ENCODE assay signal across 15 cellular contexts in the genomic region with DNA sequence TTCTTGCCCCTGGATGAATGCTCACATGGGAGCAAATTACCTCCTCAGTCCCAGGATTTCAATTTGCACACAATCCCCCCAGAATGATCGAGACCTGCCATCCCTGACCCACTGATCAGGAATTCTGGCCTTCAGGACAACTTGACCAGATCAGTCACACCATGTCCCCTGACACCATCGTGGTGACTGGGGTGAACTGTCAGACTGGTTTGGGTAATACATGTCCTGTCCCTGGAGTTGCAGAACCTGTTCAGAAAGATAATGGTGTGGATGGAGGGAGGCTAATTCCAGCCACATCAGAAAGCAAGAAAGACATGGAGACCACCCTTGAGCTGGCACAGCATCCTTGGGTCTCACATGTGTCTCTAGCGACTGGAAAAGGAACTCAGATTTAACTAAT. TPM values are rescaled to one million over a fixed set of nuclear protein-coding genes. Genes with fewer than 3 reads are reported as not detected.
DNase-seq lines count a peak whose midpoint lies in the region; ATAC-seq, FAIRE-seq and TF ChIP-seq lines count a peak whose summit lies in the region.
"Had no signal": no experiment of that assay in that cellular context is flagged by ENCODE, and none has a peak within 500 bp of the region (broad histone marks: within the 10 kb centered on the region; RNA-seq: fewer than 3 reads in every experiment).

No MANE protein-coding gene starts in this region.

- H4K8ac ChIP-seq in neuronal stem cell (ENCODE audit: low read depth, low read length), result no peak overlapping the region

- no peaks in the 10 kb centered on the region for H3K27me3 ChIP-seq in Karpas-422 (ENCODE audit: low read length)
- peaks cover 14 to 40% of the 10 kb centered on the region in 2 experiments; a peak in 4 of 5 replicates for H3K27me3 ChIP-seq in K562 (ENCODE audit: control insufficient read depth in 2 of 2, insufficient read depth in 2 of 2, low read length in 2 of 2)
- H3K27me3 ChIP-seq in neuronal stem cell (ENCODE audit: control insufficient read depth in 3 of 3, insufficient read depth in 3 of 3, low read depth in 1 of 3, low read length in 3 of 3), result peaks cover 0 to 13% (median 0%) of the 10 kb centered on the region in 3 experiments

- no peak overlapping the region for H3K4ac ChIP-seq in neuronal stem cell (ENCODE audit: low read length)

- TF ChIP-seq POLR2A in K562 (conservative IDR thresholded peaks at IDR 0.05), result no peak

- WGBS in K562 (ENCODE audit: insufficient coverage, low coverage, missing lambda C conversion rate), result 3% methylated on average over 3 of the region's 3 CpGs
- no CpG with 5 or more reads among the region's 3 CpGs for WGBS in neuronal stem cell (ENCODE audit: extremely low coverage in 2 of 2, insufficient read length in 2 of 2, insufficient replicate concordance in 1 of 2), 2 donors

- H2BK15ac ChIP-seq in neuronal stem cell (ENCODE audit: low read length), result no peak overlapping the region

- FAIRE-seq in K562 (lab: Jason Lieb, UNC), result no peak
- FAIRE-seq: A549, D721Med had no signal

- H3K4me3 ChIP-seq in Karpas-422 (ENCODE audit: low read length), result no peak overlapping the region
- no peak overlapping the region for H3K4me3 ChIP-seq in K562
- H3K4me3 ChIP-seq in neuronal stem cell (ENCODE audit: low read length in 2 of 2), result no peak overlapping the region
- H3K4me3 ChIP-seq: A549, GM23248 had no signal

- no peak overlapping the region for H2BK12ac ChIP-seq in neuronal stem cell (ENCODE audit: low read length)

- no peaks in the 10 kb centered on the region for H3K9me3 ChIP-seq in Karpas-422 (ENCODE audit: low read length)
- no peaks in the 10 kb centered on the region for H3K9me3 ChIP-seq in K562 (replicated peaks; ENCODE audit: control insufficient read depth, insufficient read depth, low read depth, low read length)
- H3K9me3 ChIP-seq in neuronal stem cell (replicated peaks in 1 of 2; ENCODE audit: control insufficient read depth in 2 of 2, insufficient read depth in 1 of 2, low read depth in 1 of 2, low read length in 2 of 2), result no peaks in the 10 kb centered on the region
- H3K9me3 ChIP-seq: A549 had no signal

- no peaks in the 10 kb centered on the region for H3K36me3 ChIP-seq in Karpas-422 (ENCODE audit: insufficient read depth, low read length)
- H3K36me3 ChIP-seq in K562 (ENCODE audit: control insufficient read depth, insufficient read depth, low read length), result no peaks in the 10 kb centered on the region
- no peaks in the 10 kb centered on the region for H3K36me3 ChIP-seq in neuronal stem cell (replicated peaks in 1 of 2; ENCODE audit: control insufficient read depth in 2 of 2, insufficient read depth in 2 of 2, low read length in 2 of 2)

- peaks cover 26% of the 10 kb centered on the region; the same call in 1 of the 2 replicates for H3K79me2 ChIP-seq in Karpas-422 (ENCODE audit: low read length)
- no peaks in the 10 kb centered on the region for H3K79me2 ChIP-seq in K562 (ENCODE audit: control insufficient read depth, insufficient read depth, low read length)

- DNase-seq in Karpas-422 (no peak), K562 (ENCODE audit: extremely low read depth in 1 of 4, low spot score in 3 of 4) (no peak), neuronal stem cell (ENCODE audit: low spot score) (no peak), NOMO-1 treated with dmso at 0.1 percent for 144 hours (lab: John Stamatoyannopoulos, UW; ENCODE audit: unreplicated experiment) (no peak)
- DNase-seq: CD8-positive, alpha-beta T cell; COR-L47; DMS153; DMS79 treated with DMSO at 0.1 percent for 48 hours; GDM1; GM23248; H7 had no signal

- H3K4me1 ChIP-seq in Karpas-422 (ENCODE audit: low read length) (peaks cover 94% of the 10 kb centered on the region), K562 (replicated peaks in 1 of 2; ENCODE audit: control insufficient read depth in 2 of 2, insufficient read depth in 2 of 2, low read length in 2 of 2) (peaks cover 0 to 13% of the 10 kb centered on the region in 2 experiments; a peak in 4 of 5 replicates), neuronal stem cell (ENCODE audit: control insufficient read depth in 2 of 2, insufficient read depth in 1 of 2, low read depth in 1 of 2, low read length in 2 of 2) (peaks cover 13 to 29% of the 10 kb centered on the region in 2 donors)
- H3K4me1 ChIP-seq: A549 had no signal

- intact Hi-C loops in K562 (cut with micrococcal nuclease), result loop anchor here (5.0 kb wide), 1 partner anchor 328 kb away; no protein-coding TSS in a partner anchor

- ATAC-seq in K562 (no peak), GM21367 (IDR thresholded peaks at IDR 0.05; ENCODE audit: unreplicated experiment) (no peak), HG03442 (IDR thresholded peaks at IDR 0.05; ENCODE audit: unreplicated experiment) (no peak)
- ATAC-seq: A549; CD8-positive, alpha-beta T cell had no signal

- no TSS peak for BruUV-seq in K562 (replicated peaks; lab: Mats Ljungman, UMichigan)

- H4K20me1 ChIP-seq in Karpas-422 (ENCODE audit: insufficient read depth, low read depth, low read length), result no peaks in the 10 kb centered on the region
- H4K20me1 ChIP-seq in K562 (replicated peaks; ENCODE audit: control insufficient read depth, insufficient read depth, low read length), result 0 out of 2 replicates have a peak, but pooled peaks cover 16% of the 10 kb centered on the region

- H3K9ac ChIP-seq in Karpas-422 (ENCODE audit: low read length), result no peak overlapping the region
- H3K9ac ChIP-seq in K562 (ENCODE audit: insufficient read depth in 1 of 2, low read depth in 2 of 2, low read length in 2 of 2), result no peak overlapping the region
- no peak overlapping the region for H3K9ac ChIP-seq in neuronal stem cell (ENCODE audit: low read depth, low read length, poor library complexity)
- H3K9ac ChIP-seq: GM23248 had no signal

- peak overlapping the region; percentile 97 for H3K27ac ChIP-seq in Karpas-422 (ENCODE audit: low read length)
- H3K27ac ChIP-seq in K562 (ENCODE audit: extremely low read depth, low read depth, low read length), result no peak overlapping the region
- no peak overlapping the region for H3K27ac ChIP-seq in neuronal stem cell (replicated peaks; ENCODE audit: low read length)
- H3K27ac ChIP-seq: A549, GM23248 had no signal

- no peak for TF ChIP-seq CTCF in K562 (IDR thresholded peaks at IDR 0.05 in 2 of 3, conservative IDR thresholded peaks at IDR 0.05 in 1 of 3; ENCODE audit: insufficient read depth in 2 of 3, low read depth in 1 of 3, low read length in 3 of 3)

- no peak overlapping the region for H2BK120ac ChIP-seq in neuronal stem cell (ENCODE audit: low read depth, low read length)

- no peak overlapping the region for H3K14ac ChIP-seq in neuronal stem cell (ENCODE audit: low read length)

- TF ChIP-seq EP300 in K562 (IDR thresholded peaks at IDR 0.05; ENCODE audit: low read length), result no peak

- H3K9me1 ChIP-seq in K562 (ENCODE audit: control insufficient read depth, insufficient read depth, low read length), result no peaks in the 10 kb centered on the region

- peak overlapping the region; percentile 85 for H3K4me2 ChIP-seq in Karpas-422 (ENCODE audit: low read depth, low read length, poor library complexity, severe bottlenecking)
- H3K4me2 ChIP-seq in K562 (ENCODE audit: insufficient read depth, low read length), result no peak overlapping the region
- H3K4me2 ChIP-seq in neuronal stem cell (ENCODE audit: insufficient read depth, low read length, poor library complexity, severe bottlenecking), result no peak overlapping the region
- H3K4me2 ChIP-seq: A549 had no signal

- H2AFZ ChIP-seq in Karpas-422 (ENCODE audit: low read length), result no peak overlapping the region
- H2AFZ ChIP-seq in K562 (ENCODE audit: low read depth, low read length), result no peak overlapping the region
- H2AFZ ChIP-seq in neuronal stem cell (ENCODE audit: low read length), result no peak overlapping the region
- H2AFZ ChIP-seq: GM23248 had no signal

- CTCF ChIA-PET in K562 (lab: Yijun Ruan, JAX; ENCODE audit: low intra/inter-chr PET ratio), result no interaction called here

- POLR2A ChIA-PET in K562 (lab: Yijun Ruan, JAX), result interaction anchor here (0.6 to 5.6 kb wide), 7 partner anchors 9 to 627 kb away, joined by 3 to 88 read pairs (median 4); no protein-coding TSS in a partner anchor

- H3K79me1 ChIP-seq in neuronal stem cell (ENCODE audit: low read depth, low read length), result no peaks in the 10 kb centered on the region

- H2BK5ac ChIP-seq in neuronal stem cell (ENCODE audit: low read length), result no peak overlapping the region

- no peak overlapping the region for H2AK5ac ChIP-seq in neuronal stem cell (ENCODE audit: low read depth, low read length)

- peak overlapping the region; percentile 37 for H3K23ac ChIP-seq in neuronal stem cell (ENCODE audit: low read depth, low read length, poor library complexity)

- no peak overlapping the region for H4K91ac ChIP-seq in neuronal stem cell (ENCODE audit: low read depth, low read length, poor library complexity)

- in situ Hi-C loops in K562 (cut with MboI), result no loop called here

- TF ChIP-seq RAD21 in K562 (CRISPR knock-in tag; conservative IDR thresholded peaks at IDR 0.05 in 1 of 2, IDR thresholded peaks at IDR 0.05 in 1 of 2), result no peak

- no peak overlapping the region for H3K18ac ChIP-seq in neuronal stem cell (ENCODE audit: low read length)

- H3K9me2 ChIP-seq in Karpas-422 (replicated peaks; ENCODE audit: insufficient read depth, low read length), result no peaks in the 10 kb centered on the region

TF ChIP-seq in K562, 482 proteins besides CTCF, POLR2A, EP300 and RAD21 (continues in another document):
- TF ChIP-seq NR2F6 (CRISPR knock-in tag; IDR thresholded peaks at IDR 0.05) (no peak), SIN3B (IDR thresholded peaks at IDR 0.05; ENCODE audit: low read depth) (no peak)

RNA-seq across cellular contexts. Expression of a gene that starts 57.9 kb away (rescaled TPM):
- total RNA-seq in Karpas-422 (2014; rRNA removed; shearing (Covaris generic); ENCODE audit: low replicate concordance), result 38.1 and 72.9 TPM in 2 replicates
- total RNA-seq in K562 (2011; cell fraction: chromatin; rRNA removed; ENCODE audit: low replicate concordance), result 654 and 1,271 TPM in 2 replicates
- total RNA-seq in K562 (2011; cell fraction: nucleolus; rRNA removed), result 667 and 676 TPM in 2 replicates
- 562 and 595 TPM in 2 replicates for total RNA-seq in K562 (2011; cell fraction: nucleoplasm; rRNA removed)
- total RNA-seq in K562 (2014; rRNA removed), result 168 and 209 TPM in 2 replicates
- total RNA-seq in K562 (2014; rRNA removed; fragmentation: Illumina TruSeq; extraction: Trizol), result 70.7 and 93.0 TPM in 2 replicates
- total RNA-seq in K562 (2015; rRNA removed; fragmentation: Illumina TruSeq; extraction: Trizol), result 132 and 135 TPM in 2 replicates
- 182 and 188 TPM in 2 replicates for total RNA-seq in K562 (2021)
- polyA plus RNA-seq in K562 (2011; rRNA removed), result 77.5 and 115 TPM in 2 replicates
- polyA plus RNA-seq in K562 (2011; cell fraction: cytosol; rRNA removed), result 70.1 and 77.8 TPM in 2 replicates
- polyA plus RNA-seq in K562 (2011; cell fraction: nucleus; rRNA removed), result 984 and 1,286 TPM in 2 replicates
- 96.9 and 122 TPM in 2 replicates for polyA plus RNA-seq in K562 (2012)
- polyA plus RNA-seq in K562 (2014; fragmentation: Illumina TruSeq; extraction: Trizol), result 112 and 123 TPM in 2 replicates
- polyA plus RNA-seq in K562 (2014; fragmentation: Nextera tagmentation; extraction: Ambion mirVana), result 10 to 100 TPM in 1 of 2 experiments, 1 to 10 TPM in 1; 3.0 to 11.5 TPM
- 153 and 161 TPM in 2 replicates for polyA plus RNA-seq in K562 (2014; rRNA removed)
- 98.9 and 108 TPM in 2 replicates for polyA minus RNA-seq in K562 (2011; rRNA and poly(A)+ RNA removed)
- 76.3 and 79.3 TPM in 2 replicates for polyA minus RNA-seq in K562 (2011; cell fraction: cytosol; rRNA and poly(A)+ RNA removed)
- 248 and 295 TPM in 2 replicates for polyA minus RNA-seq in K562 (2011; cell fraction: nucleus; rRNA and poly(A)+ RNA removed)
- polyA plus RNA-seq in neuronal stem cell (2013, experiment 1 of 2), result 25.4 TPM
- polyA plus RNA-seq in neuronal stem cell (2013, experiment 2 of 2), result 27.0 TPM
